Comparison of ENCODE assay signal across 8 cellular contexts in genomic region chr1:26305667-26306289, GRCh38. TPM values are rescaled to one million over a fixed set of nuclear protein-coding genes. Genes with fewer than 3 reads are reported as not detected.
DNase-seq lines count a peak whose midpoint lies in the region; ATAC-seq and TF ChIP-seq lines count a peak whose summit lies in the region.

No MANE protein-coding gene starts in this region.

- DNase-seq in left ventricle myocardium inferior (no peak), cardiac septum (ENCODE audit: low spot score) (no peak), Peyer's patch (no peak), esophagus squamous epithelium (lab: John Stamatoyannopoulos, UW) (no peak), gastrocnemius medialis (no peak), germinal center (ENCODE audit: low spot score) (no peak), NCI-H748 treated with DMSO at 0.1 percent for 48 hours (lab: John Stamatoyannopoulos, UW) (no peak)

- ATAC-seq in gastrocnemius medialis (no peak), HG03457 (IDR thresholded peaks at IDR 0.05; ENCODE audit: unreplicated experiment) (no peak)

- TF ChIP-seq CTCF in left ventricle myocardium inferior (IDR thresholded peaks at IDR 0.05; ENCODE audit: borderline replicate concordance) (no peak), Peyer's patch (IDR thresholded peaks at IDR 0.05) (no peak), esophagus squamous epithelium (IDR thresholded peaks at IDR 0.05) (no peak), gastrocnemius medialis (IDR thresholded peaks at IDR 0.05 in 4 of 5, conservative IDR thresholded peaks at IDR 0.05 in 1 of 5) (no peak)

- in situ Hi-C loops in gastrocnemius medialis (cut with MboI; ENCODE audit: low sequenced_read_pairs in 4 of 4), result no loop called here

- 17 to 25% methylated on average over 6 to 8 of the region's 8 CpGs for WGBS in esophagus squamous epithelium, 2 donors

- no peaks in the 10 kb centered on the region for H3K27me3 ChIP-seq in left ventricle myocardium inferior (ENCODE audit: low read depth)
- H3K27me3 ChIP-seq in Peyer's patch, result no peaks in the 10 kb centered on the region
- H3K27me3 ChIP-seq in esophagus squamous epithelium, result no peaks in the 10 kb centered on the region
- no peaks in the 10 kb centered on the region for H3K27me3 ChIP-seq in gastrocnemius medialis

- H3K4me1 ChIP-seq in left ventricle myocardium inferior (peaks cover 26% of the 10 kb centered on the region), Peyer's patch (peaks cover 0 to 14% (median 3%) of the 10 kb centered on the region in 4 donors), esophagus squamous epithelium (peaks cover 6 to 23% (median 8%) of the 10 kb centered on the region in 3 donors), gastrocnemius medialis (peaks cover 7 to 13% of the 10 kb centered on the region in 2 donors)

- H3K27ac ChIP-seq in left ventricle myocardium inferior (replicated peaks) (peak overlapping the region; percentile 68), Peyer's patch (peak overlapping the region in 2 of 4 donors; percentile 21 to 67), esophagus squamous epithelium (peak overlapping the region; percentile 16 to 86 (median 61)), gastrocnemius medialis (peak overlapping the region; percentile 42 to 73 (median 55))

- H3K36me3 ChIP-seq in left ventricle myocardium inferior (no peaks in the 10 kb centered on the region), Peyer's patch (no peaks in the 10 kb centered on the region), esophagus squamous epithelium (no peaks in the 10 kb centered on the region), gastrocnemius medialis (no peaks in the 10 kb centered on the region)

- no peak for TF ChIP-seq POLR2A in Peyer's patch (IDR thresholded peaks at IDR 0.05)
- no peak for TF ChIP-seq POLR2A in esophagus squamous epithelium (IDR thresholded peaks at IDR 0.05)
- no peak for TF ChIP-seq POLR2A in gastrocnemius medialis (IDR thresholded peaks at IDR 0.05)

- intact Hi-C loops in left ventricle myocardium inferior (cut with micrococcal nuclease) (no loop called here), cardiac septum (cut with DNase I) (no loop called here), esophagus squamous epithelium (cut with DNase I) (no loop called here), gastrocnemius medialis (cut with DNase I; ENCODE audit: low total_unique reads) (no loop called here)

- H3K4me3 ChIP-seq in left ventricle myocardium inferior (peak overlapping the region; percentile 85), Peyer's patch (peak overlapping the region; percentile 56 to 71 (median 58)), esophagus squamous epithelium (peak overlapping the region; percentile 57 to 95 (median 80)), gastrocnemius medialis (peak overlapping the region; percentile 75 to 85 (median 82))

- H3K9me3 ChIP-seq in left ventricle myocardium inferior (replicated peaks), result no peaks in the 10 kb centered on the region
- no peaks in the 10 kb centered on the region for H3K9me3 ChIP-seq in Peyer's patch
- no peaks in the 10 kb centered on the region for H3K9me3 ChIP-seq in esophagus squamous epithelium
- no peaks in the 10 kb centered on the region for H3K9me3 ChIP-seq in gastrocnemius medialis

RNA-seq across cellular contexts. Expression of gene UBXN11, which starts 0.7 kb away (rescaled TPM):
- 11.6 TPM for total RNA-seq in left ventricle myocardium inferior
- 8.3 TPM for total RNA-seq in cardiac septum
- 10 to 100 TPM in 3 of 4 donors, 1 to 10 TPM in 1; 3.9 to 68.5 (median 18.2) TPM for total RNA-seq in Peyer's patch
- 1 to 10 TPM; 3.2 to 9.2 (median 3.7) TPM for total RNA-seq in esophagus squamous epithelium
- 1 to 10 TPM; 2.7 to 3.8 (median 3.4) TPM for total RNA-seq in gastrocnemius medialis

RNA-seq across cellular contexts. Expression of gene CD52, which starts 12.0 kb away (rescaled TPM):
- 2.4 TPM for total RNA-seq in left ventricle myocardium inferior
- 4.6 TPM for total RNA-seq in cardiac septum
- total RNA-seq in Peyer's patch, result 100 to 1,000 TPM in 1 of 4 donors, 10 to 100 TPM in 1, 1 to 10 TPM in 2; 4.7 to 135 (median 13.6) TPM
- total RNA-seq in esophagus squamous epithelium, result 10 to 100 TPM in 2 of 4 donors, 1 to 10 TPM in 2; 1.9 to 22.1 (median 9.4) TPM
- 1 to 10 TPM in 2 of 4 donors, not detected in 2; 1.4 to 2.8 TPM for total RNA-seq in gastrocnemius medialis

RNA-seq across cellular contexts. Expression of gene SH3BGRL3, which starts 25.9 kb away (rescaled TPM):
- total RNA-seq in left ventricle myocardium inferior (32.1 TPM), cardiac septum (55.0 TPM), Peyer's patch (10 to 100 TPM; 62.7 to 91.8 (median 89.6) TPM), esophagus squamous epithelium (100 to 1,000 TPM in 2 of 4 donors, 10 to 100 TPM in 2; 76.9 to 163 (median 106) TPM), gastrocnemius medialis (10 to 100 TPM; 10.3 to 16.9 (median 13.1) TPM)

RNA-seq across cellular contexts. Expression of gene CRYBG2, which starts 48.2 kb away (rescaled TPM):
- not detected for total RNA-seq in left ventricle myocardium inferior
- total RNA-seq in cardiac septum, result not detected
- total RNA-seq in Peyer's patch, result 10 to 100 TPM in 3 of 4 donors, not detected in 1; 42.0 to 51.9 (median 51.8) TPM
- total RNA-seq in esophagus squamous epithelium, result 100 to 1,000 TPM in 3 of 4 donors, 10 to 100 TPM in 1; 35.8 to 305 (median 122) TPM
- total RNA-seq in gastrocnemius medialis, result not detected
